In genomic region chr16:27583634-27584033, GRCh38 we compare ENCODE assay signal across 17 cellular contexts.
"Had no signal": no experiment of that assay in that cellular context is flagged by ENCODE, and none has a peak within 500 bp of the region (broad histone marks: within the 10 kb centered on the region; RNA-seq: fewer than 3 reads in every experiment).

No MANE protein-coding gene starts in this region.

- H3K9me3 ChIP-seq: SJSA1 had no signal

- H3K27me3 ChIP-seq: SJSA1 had no signal

- H3K27ac ChIP-seq: SJSA1, SK-N-MC had no signal

- H3K4me3 ChIP-seq: SJSA1, SK-N-MC had no signal

- H3K36me3 ChIP-seq: SJSA1 had no signal

- DNase-seq: KBM-7, MV-4-11, NCI-H1048, NCI-H1105, NCI-H1417, NCI-H1436 treated with DMSO at 0.1 percent for 48 hours, NCI-H1694, NCI-H187 treated with DMSO at 0.1 percent for 48 hours, NCI-H2029 treated with DMSO at 0.1 percent for 48 hours, NCI-H226, NCI-H446, NCI-H510A, NCI-H526, PC-3, SIG-M5 had no signal
